Comparison of ENCODE assay signal across 1 cellular context in genomic region chr1:85862456-85862855, GRCh38.
A peak's percentile ranks its signal among the peaks of the same experiment; 100 is the strongest.
TF ChIP-seq lines count a peak whose summit lies in the region.

No MANE protein-coding gene starts in this region.

TF ChIP-seq in IMR-90, 13 proteins besides CTCF, POLR2A, EP300 and RAD21 (continued from another document):
- TF ChIP-seq ELK1 (IDR thresholded peaks at IDR 0.05; ENCODE audit: borderline replicate concordance, low read depth, low read length) (no peak), RCOR1 (IDR thresholded peaks at IDR 0.05; ENCODE audit: insufficient replicate concordance, low read length) (no peak), RFX5 (IDR thresholded peaks at IDR 0.05; ENCODE audit: low read depth, low read length) (no peak), MAZ (IDR thresholded peaks at IDR 0.05; ENCODE audit: borderline replicate concordance, low read depth, low read length) (no peak), MAFK (IDR thresholded peaks at IDR 0.05; ENCODE audit: low read depth, low read length) (no peak), SMC3 (IDR thresholded peaks at IDR 0.05; ENCODE audit: low read depth, low read length) (no peak), BHLHE40 (IDR thresholded peaks at IDR 0.05; ENCODE audit: low read depth, low read length) (no peak), CHD1 (IDR thresholded peaks at IDR 0.05; ENCODE audit: low read depth, low read length) (no peak), MXI1 (IDR thresholded peaks at IDR 0.05; ENCODE audit: borderline replicate concordance, low read depth, low read length) (no peak), NFE2L2 (IDR thresholded peaks at IDR 0.05; ENCODE audit: low read depth, low read length) (no peak), CEBPB (IDR thresholded peaks at IDR 0.05; ENCODE audit: low read depth, low read length) (peak; percentile 20; the same call in 1 of the 2 replicates)
- TF ChIP-seq, protein P1, sequence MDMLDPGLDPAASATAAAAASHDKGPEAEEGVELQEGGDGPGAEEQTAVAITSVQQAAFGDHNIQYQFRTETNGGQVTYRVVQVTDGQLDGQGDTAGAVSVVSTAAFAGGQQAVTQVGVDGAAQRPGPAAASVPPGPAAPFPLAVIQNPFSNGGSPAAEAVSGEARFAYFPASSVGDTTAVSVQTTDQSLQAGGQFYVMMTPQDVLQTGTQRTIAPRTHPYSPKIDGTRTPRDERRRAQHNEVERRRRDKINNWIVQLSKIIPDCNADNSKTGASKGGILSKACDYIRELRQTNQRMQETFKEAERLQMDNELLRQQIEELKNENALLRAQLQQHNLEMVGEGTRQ (IDR thresholded peaks at IDR 0.05; ENCODE audit: low read depth, low read length) = no peak
